10 cellular contexts compared by ENCODE assay signal in genomic region chr1:16860048-16860447, GRCh38. TPM values are rescaled to one million over a fixed set of nuclear protein-coding genes. Genes with fewer than 3 reads are reported as not detected.
DNase-seq lines count a peak whose midpoint lies in the region; TF ChIP-seq lines count a peak whose summit lies in the region.
"Not testable (repeated sequence)": the region's sequence is repeated elsewhere in the genome, so short reads cannot be mapped to it uniquely, and the experiment has no call there.
"Had no signal": no experiment of that assay in that cellular context is flagged by ENCODE, and none has a peak within 500 bp of the region (broad histone marks: within the 10 kb centered on the region; RNA-seq: fewer than 3 reads in every experiment).

No MANE protein-coding gene starts in this region.

- not testable (repeated sequence) for H4K8ac ChIP-seq in mesendoderm (ENCODE audit: low read depth, low read length)

- H3K4me1 ChIP-seq in mesendoderm (ENCODE audit: control insufficient read depth, low read depth, low read length): not testable (repeated sequence)

- H3K4me3 Mint-ChIP-seq in activated CD4-positive, alpha-beta T cell treated with anti-CD3 and anti-CD28 coated beads, Interleukin-2, amount 10 ng/mL, durations not matched to agents 24 days and 14 days: not testable (repeated sequence)

- H3K79me1 ChIP-seq in mesendoderm (ENCODE audit: low read length): not testable (repeated sequence)

- H3K9me3 Mint-ChIP-seq in activated CD4-positive, alpha-beta T cell treated with anti-CD3 and anti-CD28 coated beads, Interleukin-2, amount 10 ng/mL, durations not matched to agents 24 days and 14 days: not testable (repeated sequence)

- intact Hi-C loops in activated CD4-positive, alpha-beta T cell treated with anti-CD3 and anti-CD28 coated beads, Interleukin-2, amount 10 ng/mL, durations not matched to agents 24 days and 14 days (cut with micrococcal nuclease): not testable (repeated sequence)

- H3K9ac ChIP-seq in mesendoderm (ENCODE audit: low read length): not testable (repeated sequence)

- H3K36me3 ChIP-seq in mesendoderm (ENCODE audit: control insufficient read depth, insufficient read depth, low read length): not testable (repeated sequence)

- DNase-seq in EL (peak; percentile 49), HS-5 (ENCODE audit: low read depth) (peak; percentile 10), OCI-M1 (lab: John Stamatoyannopoulos, UW) (peak; percentile 64), dermis blood vessel endothelial cell (peak; percentile 24), fibroblast of the aortic adventitia (ENCODE audit: low read depth) (peak; percentile 54), mesendoderm (peak; percentile 47)
- DNase-seq in activated CD4-positive, alpha-beta T cell treated with anti-CD3 and anti-CD28 coated beads, Interleukin-2, amount 10 ng/mL, durations not matched to agents 24 days and 14 days: peak; percentile 37

- not testable (repeated sequence) for H3K18ac ChIP-seq in mesendoderm (ENCODE audit: low read length)

- not testable (repeated sequence) for H2BK15ac ChIP-seq in mesendoderm (replicated peaks; ENCODE audit: low read depth)

- H3K27ac ChIP-seq in mesendoderm (ENCODE audit: low read depth, low read length): not testable (repeated sequence)

- not testable (repeated sequence) for H2BK120ac ChIP-seq in mesendoderm (ENCODE audit: low read depth, low read length)

- not testable (repeated sequence) for H3K4me2 ChIP-seq in mesendoderm (ENCODE audit: low read length)

- not testable (repeated sequence) for H3K4ac ChIP-seq in mesendoderm (ENCODE audit: low read depth, low read length)

- H3K27me3 Mint-ChIP-seq in activated CD4-positive, alpha-beta T cell treated with anti-CD3 and anti-CD28 coated beads, Interleukin-2, amount 10 ng/mL, durations not matched to agents 24 days and 14 days: peaks cover 14% of the 10 kb centered on the region

- H3K27me3 ChIP-seq in mesendoderm (ENCODE audit: insufficient read depth, low read length, poor library complexity): not testable (repeated sequence)

- not testable (repeated sequence) for H3K56ac ChIP-seq in mesendoderm (ENCODE audit: low read length)

- H4K5ac ChIP-seq in mesendoderm (ENCODE audit: low read length): not testable (repeated sequence)

- not testable (repeated sequence) for H3K23ac ChIP-seq in mesendoderm (ENCODE audit: low read length)

- not testable (repeated sequence) for H3K79me2 ChIP-seq in mesendoderm (ENCODE audit: control insufficient read depth, insufficient read depth, low read length)

- not testable (repeated sequence) for H3K4me1 Mint-ChIP-seq in activated CD4-positive, alpha-beta T cell treated with anti-CD3 and anti-CD28 coated beads, Interleukin-2, amount 10 ng/mL, durations not matched to agents 24 days and 14 days

- not testable (repeated sequence) for H3K27ac Mint-ChIP-seq in activated CD4-positive, alpha-beta T cell treated with anti-CD3 and anti-CD28 coated beads, Interleukin-2, amount 10 ng/mL, durations not matched to agents 24 days and 14 days

- H3K4me3 ChIP-seq in fibroblast of the aortic adventitia (ENCODE audit: low read depth, low read length); mesendoderm (ENCODE audit: low read length): not testable (repeated sequence)

- not testable (repeated sequence) for TF ChIP-seq CTCF in fibroblast of the aortic adventitia (IDR thresholded peaks at IDR 0.05; ENCODE audit: insufficient read depth, low read length)

- not testable (repeated sequence) for H2BK5ac ChIP-seq in mesendoderm (ENCODE audit: low read length)

- not testable (repeated sequence) for H3K36me3 Mint-ChIP-seq in activated CD4-positive, alpha-beta T cell treated with anti-CD3 and anti-CD28 coated beads, Interleukin-2, amount 10 ng/mL, durations not matched to agents 24 days and 14 days (ENCODE audit: low read depth)

- H2AK5ac ChIP-seq in mesendoderm (ENCODE audit: low read length): not testable (repeated sequence)

- WGBS in mesendoderm (ENCODE audit: extremely low coverage, insufficient coverage, low lambda C conversion rate): no CpG with 5 or more reads among the region's 9 CpGs

RNA-seq across cellular contexts. Expression of gene RNU1-2, which starts 35.7 kb away (rescaled TPM):
- 1,962 and 2,189 TPM in 2 replicates for total RNA-seq in activated CD4-positive, alpha-beta T cell treated with anti-CD3 and anti-CD28 coated beads, Interleukin-2, amount 10 ng/mL, durations not matched to agents 24 days and 14 days
- total RNA-seq in dermis blood vessel endothelial cell (under 0.01 TPM in 2 replicates), fibroblast of the aortic adventitia (ENCODE audit: low replicate concordance) (under 0.01 and 2,882 TPM in 2 replicates)
- polyA plus RNA-seq in mesendoderm (2013, experiment 1 of 2): not detected
- polyA plus RNA-seq in mesendoderm (2013, experiment 2 of 2): not detected
- total RNA-seq: GM23248, LHCN-M2 had no signal
- polyA plus RNA-seq: CD14-positive monocyte, GM23248 had no signal

Comparison
In these comparisons a context has a peak if more than half of its experiments do, and no peak if none do; other contexts are left out.
1. DNase-seq: peak in every context shown above with its lines; median percentile 64 in OCI-M1; 54 in fibroblast of the aortic adventitia; 49 in EL; 47 in mesendoderm; 37 in activated CD4-positive, alpha-beta T cell treated with anti-CD3 and anti-CD28 coated beads, Interleukin-2, amount 10 ng/mL, durations not matched to agents 24 days and 14 days; 24 in dermis blood vessel endothelial cell; 10 in HS-5.